In genomic region chr3:13010770-13011169, GRCh38 we compare ENCODE assay signal across 1 cellular context.
TF ChIP-seq lines count a peak whose summit lies in the region.

No MANE protein-coding gene starts in this region.

TF ChIP-seq in GM12878, 131 proteins besides CTCF, POLR2A, EP300 and RAD21 (continued from another document):
- TF ChIP-seq NFYA (IDR thresholded peaks at IDR 0.05; ENCODE audit: borderline replicate concordance, low read depth, low read length) = no peak
- TF ChIP-seq, protein P1, sequence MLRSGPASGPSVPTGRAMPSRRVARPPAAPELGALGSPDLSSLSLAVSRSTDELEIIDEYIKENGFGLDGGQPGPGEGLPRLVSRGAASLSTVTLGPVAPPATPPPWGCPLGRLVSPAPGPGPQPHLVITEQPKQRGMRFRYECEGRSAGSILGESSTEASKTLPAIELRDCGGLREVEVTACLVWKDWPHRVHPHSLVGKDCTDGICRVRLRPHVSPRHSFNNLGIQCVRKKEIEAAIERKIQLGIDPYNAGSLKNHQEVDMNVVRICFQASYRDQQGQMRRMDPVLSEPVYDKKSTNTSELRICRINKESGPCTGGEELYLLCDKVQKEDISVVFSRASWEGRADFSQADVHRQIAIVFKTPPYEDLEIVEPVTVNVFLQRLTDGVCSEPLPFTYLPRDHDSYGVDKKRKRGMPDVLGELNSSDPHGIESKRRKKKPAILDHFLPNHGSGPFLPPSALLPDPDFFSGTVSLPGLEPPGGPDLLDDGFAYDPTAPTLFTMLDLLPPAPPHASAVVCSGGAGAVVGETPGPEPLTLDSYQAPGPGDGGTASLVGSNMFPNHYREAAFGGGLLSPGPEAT (IDR thresholded peaks at IDR 0.05; ENCODE audit: low read depth) = no peak
- no peak for TF ChIP-seq POU2F2 (IDR thresholded peaks at IDR 0.05; ENCODE audit: borderline replicate concordance, low read depth, low read length)
- no peak for TF ChIP-seq POLR2AphosphoS2 (IDR thresholded peaks at IDR 0.05; ENCODE audit: low read depth, low read length)
- TF ChIP-seq HDGF (IDR thresholded peaks at IDR 0.05) = no peak
- no peak for TF ChIP-seq RFX5 (IDR thresholded peaks at IDR 0.05; ENCODE audit: low read depth, low read length)
- TF ChIP-seq KDM1A (IDR thresholded peaks at IDR 0.05; ENCODE audit: borderline replicate concordance) = no peak
- no peak for TF ChIP-seq FOXK2 (IDR thresholded peaks at IDR 0.05)
- TF ChIP-seq SKIL (IDR thresholded peaks at IDR 0.05; ENCODE audit: low read depth, poor library complexity, severe bottlenecking) = no peak
